9 cellular contexts compared by ENCODE assay signal in genomic region chr14:37903561-37904191, GRCh38.
DNase-seq lines count a peak whose midpoint lies in the region; ATAC-seq, FAIRE-seq and TF ChIP-seq lines count a peak whose summit lies in the region.
"Had no signal": no experiment of that assay in that cellular context is flagged by ENCODE, and none has a peak within 500 bp of the region (broad histone marks: within the 10 kb centered on the region; RNA-seq: fewer than 3 reads in every experiment).

No MANE protein-coding gene starts in this region.

- POLR2A ChIA-PET in A549 (lab: Yijun Ruan, JAX) = no interaction called here

- DNase-seq in A549 (ENCODE audit: low read depth in 1 of 2, low spot score in 1 of 2) (peak; percentile 13 to 53), ELR (ENCODE audit: low read depth) (peak; percentile 80), NAMALWA (ENCODE audit: low spot score) (peak; percentile 39), SW480 (ENCODE audit: low spot score) (peak; percentile 47), foreskin melanocyte (peak; percentile 20), pulmonary artery endothelial cell (ENCODE audit: low read depth, low spot score) (peak; percentile 4)

- H3K4me3 ChIP-seq in A549 = no peak overlapping the region

- H3K9me3 ChIP-seq in A549 = no peaks in the 10 kb centered on the region

- peak; percentile 70 to 76 for TF ChIP-seq RAD21 in A549 (conservative IDR thresholded peaks at IDR 0.05 in 1 of 2, IDR thresholded peaks at IDR 0.05 in 1 of 2)

- H3K4me2 ChIP-seq in A549 = peak overlapping the region; percentile 33

- TF ChIP-seq POLR2A in A549 (IDR thresholded peaks at IDR 0.05; ENCODE audit: low read length) = no peak

- peak; percentile 70 to 80; a peak in 5 of 6 replicates for ATAC-seq in A549
- no peak for ATAC-seq in GM19395 (IDR thresholded peaks at IDR 0.05; ENCODE audit: unreplicated experiment)
- no peak for ATAC-seq in GM18520 (IDR thresholded peaks at IDR 0.05; ENCODE audit: unreplicated experiment)

- CTCF ChIA-PET in A549 (lab: Yijun Ruan, JAX) = interaction anchor here (0.7 to 1.6 kb wide), 13 partner anchors 8 to 1469 kb away, joined by 3 to 8 read pairs (median 4); no protein-coding TSS in a partner anchor

- 3% methylated on average over 8 of the region's 8 CpGs for WGBS in A549 (ENCODE audit: missing lambda C conversion rate)

- H3K4me1 ChIP-seq in A549 = no peaks in the 10 kb centered on the region

- FAIRE-seq in A549 (lab: Jason Lieb, UNC) = peak; percentile 23
- FAIRE-seq: colon had no signal

- H3K27ac ChIP-seq in A549 = no peak overlapping the region

- TF ChIP-seq EP300 in A549 (IDR thresholded peaks at IDR 0.05) = no peak

- peak; percentile 71 for TF ChIP-seq CTCF in A549 (IDR thresholded peaks at IDR 0.05)

TF ChIP-seq in A549, 52 proteins besides CTCF, POLR2A, EP300 and RAD21:
- TF ChIP-seq POLR2AphosphoS2 (conservative IDR thresholded peaks at IDR 0.05; ENCODE audit: low read length) (no peak), SMC3 (IDR thresholded peaks at IDR 0.05) (peak; percentile 53), NFE2L2 (conservative IDR thresholded peaks at IDR 0.05; ENCODE audit: low read length) (no peak), ESRRA (IDR thresholded peaks at IDR 0.05; ENCODE audit: borderline replicate concordance, low read length) (no peak), BHLHE40 (IDR thresholded peaks at IDR 0.05; ENCODE audit: low read depth, low read length) (no peak)

Comparison
In these comparisons a context has a peak if more than half of its experiments do, and no peak if none do; other contexts are left out.
1. ATAC-seq: peak in A549 (2 of 2); none in GM19395 (single experiment) and GM18520 (single experiment).
2. DNase-seq: peak in every context shown above with its lines; median percentile 80 in ELR; 47 in SW480; 39 in NAMALWA; 33 in A549; 20 in foreskin melanocyte; 4 in pulmonary artery endothelial cell.